38 cellular contexts compared by ENCODE assay signal in genomic region chr20:22604815-22605214, GRCh38. TPM values are rescaled to one million over a fixed set of nuclear protein-coding genes. Genes with fewer than 3 reads are reported as not detected.
"Had no signal": no experiment of that assay in that cellular context is flagged by ENCODE, and none has a peak within 500 bp of the region (broad histone marks: within the 10 kb centered on the region; RNA-seq: fewer than 3 reads in every experiment).

No MANE protein-coding gene starts in this region.

- H3K36me3 ChIP-seq: adrenal gland, ascending aorta, brain microvascular endothelial cell, breast epithelium, cardiac muscle cell had no signal

- DNase-seq: activated effector memory CD4-positive, alpha-beta T cell treated with anti-CD3 and anti-CD28 coated beads, Interleukin-2, amount 50 U/mL, for 16 hours; activated effector memory CD4-positive, alpha-beta T cell treated with Interleukin-2 at 50 U/mL for 16 hours; activated gamma-delta T cell; activated gamma-delta T cell treated with Interleukin-2 at 50 U/mL for 16 hours; activated naive CD4-positive, alpha-beta T cell; activated naive CD4-positive, alpha-beta T cell treated with anti-CD3 and anti-CD28 coated beads for 36 hours; activated naive CD4-positive, alpha-beta T cell treated with anti-CD3 and anti-CD28 coated beads, Interleukin-2, amount 10 ng/mL, durations not matched to agents 7 days and 5 days; activated naive CD4-positive, alpha-beta T cell treated with anti-CD3 and anti-CD28 coated beads, Interleukin-2, amount 50 U/mL, for 16 hours; activated naive CD4-positive, alpha-beta T cell treated with Interleukin-2 at 50 U/mL for 16 hours; activated naive CD8-positive, alpha-beta T cell treated with anti-CD3 and anti-CD28 coated beads for 36 hours; activated naive CD8-positive, alpha-beta T cell treated with anti-CD3 and anti-CD28 coated beads, Interleukin-2, amount 10 ng/mL, durations not matched to agents 7 days and 5 days; activated naive CD8-positive, alpha-beta T cell treated with anti-CD3 and anti-CD28 coated beads, Interleukin-2, amount 50 U/mL, for 24 hours; activated T-cell treated with anti-CD3 and anti-CD28 coated beads, Interleukin-2, amount 50 U/mL, for 24 hours; activated T-cell treated with anti-CD3 and anti-CD28 coated beads, Interleukin-2, amount 50 U/mL, for 4 hours; activated T-cell treated with anti-CD3 and anti-CD28 coated beads, Interleukin-2, amount 50 U/mL, for 48 hours; activated T-cell treated with anti-CD3 and anti-CD28 coated beads, Interleukin-2, amount 50 U/mL, for 72 hours; adrenal gland; amniotic stem cell; amygdala; anterior cingulate cortex; aorta; body of pancreas; brain microvascular endothelial cell; caudate nucleus; central memory CD4-positive, alpha-beta T cell; cerebellar nuclear complex had no signal

- FAIRE-seq: astrocyte, bronchial epithelial cell had no signal

- H3K4me1 ChIP-seq: adrenal gland, ascending aorta, body of pancreas, breast epithelium had no signal

- H3K4me3 ChIP-seq: adrenal gland, ascending aorta, body of pancreas, breast epithelium, cardiac muscle cell had no signal

- H3K9me3 ChIP-seq: adrenal gland, ascending aorta, body of pancreas, breast epithelium had no signal

- ATAC-seq: activated naive CD4-positive, alpha-beta T cell treated with anti-CD3 and anti-CD28 coated beads, Interleukin-2, amount 50 U/mL, for 72 hours; activated naive CD8-positive, alpha-beta T cell treated with anti-CD3 and anti-CD28 coated beads, Interleukin-2, amount 50 U/mL, for 24 hours; activated T-cell treated with anti-CD3 and anti-CD28 coated beads, Interleukin-2, amount 50 U/mL, for 4 hours; activated T-cell treated with anti-CD3 and anti-CD28 coated beads, Interleukin-2, amount 50 U/mL, for 72 hours; activated T-helper 17 cell treated with anti-CD3 and anti-CD28 coated beads, Interleukin-2, amount 50 U/mL, for 72 hours; body of pancreas had no signal

- H3K27me3 ChIP-seq: ascending aorta, body of pancreas, brain microvascular endothelial cell, cardiac muscle cell had no signal

- H3K27ac ChIP-seq: adrenal gland, ascending aorta, body of pancreas, brain microvascular endothelial cell, breast epithelium, cardiac muscle cell had no signal

RNA-seq across cellular contexts. Expression of gene FOXA2, which starts 20.4 kb away (rescaled TPM):
- total RNA-seq: activated naive CD4-positive, alpha-beta T cell treated with anti-CD3 and anti-CD28 coated beads for 36 hours; activated naive CD4-positive, alpha-beta T cell treated with anti-CD3 and anti-CD28 coated beads, Interleukin-2, amount 50 U/mL, for 72 hours; activated naive CD8-positive, alpha-beta T cell treated with anti-CD3 and anti-CD28 coated beads for 36 hours; activated naive CD8-positive, alpha-beta T cell treated with anti-CD3 and anti-CD28 coated beads, Interleukin-2, amount 10 ng/mL, durations not matched to agents 7 days and 5 days; activated T-cell treated with anti-CD3 and anti-CD28 coated beads, Interleukin-2, amount 50 U/mL, for 4 hours; activated T-cell treated with anti-CD3 and anti-CD28 coated beads, Interleukin-2, amount 50 U/mL, for 72 hours; activated T-helper 1 cell treated with anti-CD3 and anti-CD28 coated beads, Interleukin-12 subunit alpha, Interleukin-12 subunit beta, Interleukin-2, Interleukin-4 antibody, amounts not matched to agents 30 ng/mL and 10 ng/mL and 1 ng/mL, durations not matched to agents 14 hours and 24 hours and 36 hours; activated T-helper 17 cell treated with anti-CD3 and anti-CD28 coated beads, Interleukin-2, amount 50 U/mL, for 72 hours; activated T-helper 2 cell treated with anti-CD3 and anti-CD28 coated beads, Interferon-gamma antibody, Interleukin-2, Interleukin-4, amounts not matched to agents 10 μg/mL and 5 μg/mL and 100 μg/mL, durations not matched to agents 14 hours and 24 hours and 36 hours; adrenal gland; aorta; ascending aorta; astrocyte; breast epithelium; cardiac septum; cerebellum; chondrocyte had no signal
- polyA plus RNA-seq: adrenal gland, cardiac muscle cell had no signal
